ENCODE assay signal across 11 cellular contexts in genomic region chr15:44775923-44776322, GRCh38. TPM values are rescaled to one million over a fixed set of nuclear protein-coding genes. Genes with fewer than 3 reads are reported as not detected.
DNase-seq lines count a peak whose midpoint lies in the region; ATAC-seq and TF ChIP-seq lines count a peak whose summit lies in the region.
"Had no signal": no experiment of that assay in that cellular context is flagged by ENCODE, and none has a peak within 500 bp of the region (broad histone marks: within the 10 kb centered on the region; RNA-seq: fewer than 3 reads in every experiment).

No MANE protein-coding gene starts in this region.

- no peak for TF ChIP-seq CTCF in GM12865 (IDR thresholded peaks at IDR 0.05; ENCODE audit: insufficient read depth, low read depth, low read length, missing control alignments)

- intact Hi-C loops in left colon (cut with DNase I, micrococcal nuclease): no loop called here

- H3K4me3 ChIP-seq in GM12865 (ENCODE audit: low read depth, low read length): no peak overlapping the region
- H3K4me3 ChIP-seq: ovary had no signal

- peak; percentile 40 for DNase-seq in GM12865 (ENCODE audit: low read depth)
- peak; percentile 10 for DNase-seq in NCI-H187 treated with DMSO at 0.1 percent for 48 hours (lab: John Stamatoyannopoulos, UW)
- peak; percentile 90 for DNase-seq in SK-N-DZ (ENCODE audit: low spot score)
- peak; percentile 77 for DNase-seq in left kidney (ENCODE audit: low read depth, low spot score)
- DNase-seq in left colon: no peak
- DNase-seq in ACHN: no peak
- no peak for DNase-seq in T-helper 1 cell
- DNase-seq: activated CD8-positive, alpha-beta T cell treated with anti-CD3 and anti-CD28 coated beads for 36 hours; CD8-positive, alpha-beta memory T cell; ovary had no signal

- in situ Hi-C loops in ACHN (cut with HindIII; ENCODE audit: low pct_ligation_motif_present, low pct_unique_long_range_greater_than_20kb, low sequenced_read_pairs): no loop called here

- ATAC-seq in left colon (no peak), GM21528 (IDR thresholded peaks at IDR 0.05; ENCODE audit: low FRiP score, unreplicated experiment) (no peak)
- ATAC-seq: activated CD8-positive, alpha-beta T cell treated with anti-CD3 and anti-CD28 coated beads for 36 hours had no signal

RNA-seq across cellular contexts. Expression of gene TRIM69, which starts 39.6 kb away (rescaled TPM):
- 11.1 and 11.5 TPM in 2 replicates for polyA plus RNA-seq in SK-N-DZ (2014; cell fraction: cytosol; rRNA removed)
- 4.5 and 7.5 TPM in 2 replicates for polyA plus RNA-seq in SK-N-DZ (2014; cell fraction: nucleus; rRNA removed)
- total RNA-seq in left colon: 10 to 100 TPM; 15.7 to 16.4 TPM

Comparison
In these comparisons a context has a peak if more than half of its experiments do, and no peak if none do; other contexts are left out.
1. DNase-seq: peak in GM12865 (single experiment), NCI-H187 treated with DMSO at 0.1 percent for 48 hours (single experiment), SK-N-DZ (single experiment) and left kidney (single experiment); none in left colon (0 of 2), ACHN (single experiment) and T-helper 1 cell (0 of 5).